Comparison of ENCODE assay signal across 15 cellular contexts in the genomic region with DNA sequence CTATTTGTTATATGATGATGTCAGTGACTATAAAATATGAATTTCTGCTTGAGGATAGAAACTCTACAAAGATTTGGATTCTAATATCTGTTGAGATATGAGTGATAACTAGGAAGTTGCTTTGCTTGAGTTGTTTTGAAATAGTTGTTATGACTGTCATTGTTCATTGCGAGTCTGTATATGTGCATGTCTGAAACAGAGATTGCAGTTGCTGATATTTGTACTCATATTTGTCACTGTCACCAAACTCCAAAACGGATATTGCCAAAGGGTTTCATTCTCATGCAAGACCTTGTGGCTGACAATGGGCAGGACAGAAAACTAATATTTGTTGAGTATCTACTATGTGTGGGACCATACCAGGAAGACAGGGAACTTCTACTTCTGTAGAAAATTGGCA.
DNase-seq lines count a peak whose midpoint lies in the region; ATAC-seq, FAIRE-seq and TF ChIP-seq lines count a peak whose summit lies in the region.
"Had no signal": no experiment of that assay in that cellular context is flagged by ENCODE, and none has a peak within 500 bp of the region (broad histone marks: within the 10 kb centered on the region; RNA-seq: fewer than 3 reads in every experiment).

No MANE protein-coding gene starts in this region.

- H3K9me3 ChIP-seq in K562 (replicated peaks; ENCODE audit: control insufficient read depth, insufficient read depth, low read depth, low read length) (no peaks in the 10 kb centered on the region), HAP-1 (no peaks in the 10 kb centered on the region)
- H3K9me3 ChIP-seq: colonic mucosa, gastrocnemius medialis, stomach had no signal

- no peaks in the 10 kb centered on the region for H4K20me1 ChIP-seq in K562 (replicated peaks; ENCODE audit: control insufficient read depth, insufficient read depth, low read length)

- H3K36me3 ChIP-seq in K562 (ENCODE audit: control insufficient read depth, insufficient read depth, low read length) (no peaks in the 10 kb centered on the region), HAP-1 (replicated peaks) (no peaks in the 10 kb centered on the region)
- H3K36me3 ChIP-seq: colonic mucosa, gastrocnemius medialis, stomach had no signal

- TF ChIP-seq POLR2A in K562 (conservative IDR thresholded peaks at IDR 0.05), result no peak

- no peaks in the 10 kb centered on the region for H3K4me1 ChIP-seq in K562 (replicated peaks in 1 of 2; ENCODE audit: control insufficient read depth in 2 of 2, insufficient read depth in 2 of 2, low read length in 2 of 2)
- H3K4me1 ChIP-seq in HAP-1, result no peaks in the 10 kb centered on the region
- H3K4me1 ChIP-seq: colonic mucosa, gastrocnemius medialis had no signal

- no peak overlapping the region for H3K27ac ChIP-seq in K562 (ENCODE audit: extremely low read depth, low read depth, low read length)
- H3K27ac ChIP-seq: colonic mucosa, gastrocnemius medialis, stomach had no signal

- BruUV-seq in K562 (replicated peaks; lab: Mats Ljungman, UMichigan), result no TSS peak

- no peak for FAIRE-seq in K562 (lab: Jason Lieb, UNC)

- no peak for DNase-seq in K562 (ENCODE audit: extremely low read depth in 1 of 4, low spot score in 3 of 4)
- DNase-seq in activated gamma-delta T cell treated with Interleukin-2 at 50 U/mL for 16 hours, result no peak
- DNase-seq in HAP-1 (ENCODE audit: low spot score in 2 of 2), result no peak
- DNase-seq in GM19238 (ENCODE audit: insufficient read length, low spot score), result no peak
- DNase-seq: activated effector memory CD4-positive, alpha-beta T cell treated with anti-CD3 and anti-CD28 coated beads, Interleukin-2, amount 50 U/mL, for 16 hours; colonic mucosa; DMS53; gastrocnemius medialis; H7; MV-4-11; NCI-H2171; stomach had no signal

- no peaks in the 10 kb centered on the region for H3K79me2 ChIP-seq in K562 (ENCODE audit: control insufficient read depth, insufficient read depth, low read length)

- POLR2A ChIA-PET in K562 (lab: Yijun Ruan, JAX), result no interaction called here

- H3K4me2 ChIP-seq in K562 (ENCODE audit: insufficient read depth, low read length), result no peak overlapping the region

- peak; percentile 76 for ATAC-seq in GM18861 (IDR thresholded peaks at IDR 0.05; ENCODE audit: unreplicated experiment)
- peak; percentile 62 for ATAC-seq in GM21576 (IDR thresholded peaks at IDR 0.05; ENCODE audit: unreplicated experiment)
- ATAC-seq in HG03378 (IDR thresholded peaks at IDR 0.05; ENCODE audit: unreplicated experiment), result peak; percentile 70
- ATAC-seq in K562, result no peak
- ATAC-seq: gastrocnemius medialis had no signal

- CTCF ChIA-PET in K562 (lab: Yijun Ruan, JAX; ENCODE audit: low intra/inter-chr PET ratio), result no interaction called here

- no peaks in the 10 kb centered on the region for H3K9me1 ChIP-seq in K562 (ENCODE audit: control insufficient read depth, insufficient read depth, low read length)

- in situ Hi-C loops in K562 (cut with MboI) (no loop called here), HAP-1 (cut with MboI; ENCODE audit: low sequenced_read_pairs) (no loop called here)

- WGBS in K562 (ENCODE audit: insufficient coverage, low coverage, missing lambda C conversion rate), result 0% methylated on average over 2 of the region's 2 CpGs

- intact Hi-C loops in K562 (cut with micrococcal nuclease), result no loop called here

- TF ChIP-seq CTCF in K562 (IDR thresholded peaks at IDR 0.05 in 2 of 3, conservative IDR thresholded peaks at IDR 0.05 in 1 of 3; ENCODE audit: insufficient read depth in 2 of 3, low read depth in 1 of 3, low read length in 3 of 3), result no peak

- peaks cover 2 to 4% of the 10 kb centered on the region in 2 experiments; a peak in 4 of 5 replicates for H3K27me3 ChIP-seq in K562 (ENCODE audit: control insufficient read depth in 2 of 2, insufficient read depth in 2 of 2, low read length in 2 of 2)
- peaks cover 2% of the 10 kb centered on the region; the same call in 1 of the 2 replicates for H3K27me3 ChIP-seq in HAP-1 (ENCODE audit: low read depth)
- H3K27me3 ChIP-seq: colonic mucosa, gastrocnemius medialis, stomach had no signal

- H3K4me3 ChIP-seq in K562 (no peak overlapping the region), HAP-1 (no peak overlapping the region)
- H3K4me3 ChIP-seq: colonic mucosa, gastrocnemius medialis, stomach had no signal

- TF ChIP-seq EP300 in K562 (IDR thresholded peaks at IDR 0.05; ENCODE audit: low read length), result no peak

- H2AFZ ChIP-seq in K562 (ENCODE audit: low read depth, low read length), result no peak overlapping the region

- TF ChIP-seq RAD21 in K562 (CRISPR knock-in tag; conservative IDR thresholded peaks at IDR 0.05 in 1 of 2, IDR thresholded peaks at IDR 0.05 in 1 of 2), result no peak

- no peak overlapping the region for H3K9ac ChIP-seq in K562 (ENCODE audit: insufficient read depth in 1 of 2, low read depth in 2 of 2, low read length in 2 of 2)

TF ChIP-seq in K562, 482 proteins besides CTCF, POLR2A, EP300 and RAD21:
- TF ChIP-seq ZFP36 (IDR thresholded peaks at IDR 0.05; ENCODE audit: low read depth, low read length, partially characterized antibody) (no peak), RBM39 (optimal IDR thresholded peaks at IDR 0.05; ENCODE audit: low read depth, low read length) (no peak), ZNF143 (CRISPR knock-in tag; IDR thresholded peaks at IDR 0.05) (no peak), ZNF699 (CRISPR knock-in tag; IDR thresholded peaks at IDR 0.05; ENCODE audit: insufficient replicate concordance) (no peak)
- TF ChIP-seq, protein P1, sequence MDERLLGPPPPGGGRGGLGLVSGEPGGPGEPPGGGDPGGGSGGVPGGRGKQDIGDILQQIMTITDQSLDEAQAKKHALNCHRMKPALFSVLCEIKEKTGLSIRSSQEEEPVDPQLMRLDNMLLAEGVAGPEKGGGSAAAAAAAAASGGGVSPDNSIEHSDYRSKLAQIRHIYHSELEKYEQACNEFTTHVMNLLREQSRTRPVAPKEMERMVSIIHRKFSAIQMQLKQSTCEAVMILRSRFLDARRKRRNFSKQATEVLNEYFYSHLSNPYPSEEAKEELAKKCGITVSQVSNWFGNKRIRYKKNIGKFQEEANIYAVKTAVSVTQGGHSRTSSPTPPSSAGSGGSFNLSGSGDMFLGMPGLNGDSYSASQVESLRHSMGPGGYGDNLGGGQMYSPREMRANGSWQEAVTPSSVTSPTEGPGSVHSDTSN (CRISPR knock-in tag; IDR thresholded peaks at IDR 0.05; ENCODE audit: low read depth), result no peak
- TF ChIP-seq, protein P1 (tag; conservative IDR thresholded peaks at IDR 0.05; ENCODE audit: low read depth), result peak; percentile 49; the same call in 1 of the 2 replicates
- TF ChIP-seq, protein P2, sequence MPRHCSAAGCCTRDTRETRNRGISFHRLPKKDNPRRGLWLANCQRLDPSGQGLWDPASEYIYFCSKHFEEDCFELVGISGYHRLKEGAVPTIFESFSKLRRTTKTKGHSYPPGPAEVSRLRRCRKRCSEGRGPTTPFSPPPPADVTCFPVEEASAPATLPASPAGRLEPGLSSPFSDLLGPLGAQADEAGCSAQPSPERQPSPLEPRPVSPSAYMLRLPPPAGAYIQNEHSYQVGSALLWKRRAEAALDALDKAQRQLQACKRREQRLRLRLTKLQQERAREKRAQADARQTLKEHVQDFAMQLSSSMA (CRISPR knock-in tag; IDR thresholded peaks at IDR 0.05), result no peak
